In the genomic region with DNA sequence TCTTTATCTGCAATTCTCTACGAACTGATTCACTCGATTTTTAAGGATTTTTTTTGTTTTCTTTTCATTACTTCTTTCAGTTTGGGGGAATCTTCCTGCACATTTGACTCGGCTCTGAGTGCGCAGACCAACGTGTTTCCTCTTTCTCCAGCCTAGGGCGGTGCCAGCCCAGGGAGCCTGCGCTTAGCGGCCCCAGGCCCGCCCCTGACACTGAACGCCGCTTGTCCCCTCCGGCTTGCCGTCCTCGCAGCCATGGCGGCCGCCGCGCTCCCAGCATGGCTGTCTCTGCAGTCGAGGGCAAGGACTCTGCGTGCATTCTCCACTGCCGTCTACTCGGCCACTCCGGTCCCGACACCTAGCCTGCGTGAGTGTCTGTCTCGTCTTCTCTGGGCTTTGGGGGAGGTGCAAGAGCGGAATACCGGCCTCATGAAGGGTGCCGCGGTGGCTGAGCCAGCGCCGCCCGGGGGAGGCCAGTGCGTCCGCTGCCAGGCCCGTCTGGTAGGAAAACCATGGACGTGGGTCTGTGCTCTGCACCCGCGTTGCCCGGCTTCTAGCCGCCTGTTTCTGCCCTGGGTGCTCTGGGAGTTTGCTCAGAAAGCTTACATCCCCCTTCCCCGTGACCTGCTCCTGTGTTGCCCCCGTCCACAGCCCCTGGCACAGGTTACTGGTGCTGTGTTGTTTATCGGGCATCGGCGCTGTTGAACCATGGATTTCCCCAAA, we compare ENCODE assay signal across 8 cellular contexts. TPM values are rescaled to one million over a fixed set of nuclear protein-coding genes. Genes with fewer than 3 reads are reported as not detected.
A peak's percentile ranks its signal among the peaks of the same experiment; 100 is the strongest.
DNase-seq lines count a peak whose midpoint lies in the region; ATAC-seq and TF ChIP-seq lines count a peak whose summit lies in the region.

A gene (plus strand): TSS at position 241 of the 720 bp plus-strand sequence. CDS start 12 bp downstream, at position 253.

- H3K14ac ChIP-seq in IMR-90 (replicated peaks; ENCODE audit: low read depth, low read length) = peak within 1 kb of the TSS; percentile 99

- peak within 1 kb of the TSS; percentile 96 for H3K27ac Mint-ChIP-seq in activated T-cell treated with anti-CD3 and anti-CD28 coated beads, Interleukin-2, amount 50 U/mL, for 24 hours

- H4K8ac ChIP-seq in IMR-90 (ENCODE audit: low read depth in 2 of 2, low read length in 2 of 2) = peak within 1 kb of the TSS; percentile 84 to 98

- H2BK5ac ChIP-seq in IMR-90 (ENCODE audit: low read depth, low read length, poor library complexity, severe bottlenecking) = peak within 1 kb of the TSS; percentile 85

- H3K4me3 Mint-ChIP-seq in activated T-cell treated with anti-CD3 and anti-CD28 coated beads, Interleukin-2, amount 50 U/mL, for 24 hours = peak within 1 kb of the TSS; percentile 92

- dilution Hi-C loops in IMR-90 (cut with HindIII; ENCODE audit: low sequenced_read_pairs, unreplicated experiment) = no loop called here

- H2AFZ ChIP-seq in IMR-90 (replicated peaks; ENCODE audit: low read length, poor library complexity) = peak within 1 kb of the TSS; percentile 97

- no peak for TF ChIP-seq RAD21 in IMR-90 (IDR thresholded peaks at IDR 0.05; ENCODE audit: low read length)

- intact Hi-C loops in IMR-90 (cut with micrococcal nuclease) = no loop called here

- peaks cover 26% of the 10 kb centered on the region for H3K4me1 Mint-ChIP-seq in activated T-cell treated with anti-CD3 and anti-CD28 coated beads, Interleukin-2, amount 50 U/mL, for 24 hours (ENCODE audit: low read depth)

- H2AK5ac ChIP-seq in IMR-90 (ENCODE audit: low read depth, low read length) = peak within 1 kb of the TSS; percentile 72; the same call in 1 of the 2 replicates

- H4K91ac ChIP-seq in IMR-90 (ENCODE audit: insufficient read depth, low read depth, low read length) = peak within 1 kb of the TSS; percentile 98

- CTCF ChIA-PET in IMR-90 (lab: Yijun Ruan, JAX) = no interaction called here

- peak; percentile 79 for TF ChIP-seq POLR2A in IMR-90 (IDR thresholded peaks at IDR 0.05; ENCODE audit: low read depth, low read length)

- peak within 1 kb of the TSS; percentile 92 for H4K5ac ChIP-seq in IMR-90 (ENCODE audit: low read depth, low read length)

- ATAC-seq in GM21529 (IDR thresholded peaks at IDR 0.05; ENCODE audit: unreplicated experiment) = peak; percentile 98
- peak; percentile 98 for ATAC-seq in IMR-90 (ENCODE audit: low read depth)

- H3K23ac ChIP-seq in IMR-90 (ENCODE audit: low read depth, low read length) = peak within 1 kb of the TSS; percentile 96

- no peaks in the 10 kb centered on the region for H3K9me3 ChIP-seq in IMR-90 (ENCODE audit: control insufficient read depth, insufficient read depth, low read length)
- H3K9me3 ChIP-seq in esophagus (ENCODE audit: control insufficient read depth in 2 of 2, insufficient read depth in 1 of 2, low read depth in 1 of 2, low read length in 1 of 2) = no peaks in the 10 kb centered on the region
- no peaks in the 10 kb centered on the region for H3K9me3 ChIP-seq in muscle layer of duodenum (ENCODE audit: control insufficient read depth in 1 of 2, low read length in 2 of 2)

- H3K36me3 Mint-ChIP-seq in activated T-cell treated with anti-CD3 and anti-CD28 coated beads, Interleukin-2, amount 50 U/mL, for 24 hours (ENCODE audit: low read depth) = peaks cover 46% of the 10 kb centered on the region

- in situ Hi-C loops in IMR-90 (cut with MboI; ENCODE audit: low sequenced_read_pairs) = no loop called here

- H3K9me3 Mint-ChIP-seq in activated T-cell treated with anti-CD3 and anti-CD28 coated beads, Interleukin-2, amount 50 U/mL, for 24 hours = no peaks in the 10 kb centered on the region

- no peaks in the 10 kb centered on the region for H3K36me3 ChIP-seq in IMR-90 (ENCODE audit: control insufficient read depth, insufficient read depth, low read length)
- no peaks in the 10 kb centered on the region for H3K36me3 ChIP-seq in esophagus (ENCODE audit: control insufficient read depth in 2 of 2, insufficient read depth in 2 of 2, low read length in 1 of 2)
- H3K36me3 ChIP-seq in muscle layer of duodenum (ENCODE audit: control insufficient read depth in 1 of 2, insufficient read depth in 2 of 2, low read length in 2 of 2) = peaks cover 0 to 9% of the 10 kb centered on the region in 2 donors

- DNase-seq in DMS53 (lab: John Stamatoyannopoulos, UW) (peak; percentile 99), IMR-90 (peak; percentile 94)
- DNase-seq in activated T-cell treated with anti-CD3 and anti-CD28 coated beads, Interleukin-2, amount 50 U/mL, for 24 hours = peak; percentile 95
- DNase-seq in stimulated activated CD8-positive, alpha-beta memory T cell treated with anti-CD3 and anti-CD28 coated beads, Interleukin-7, amount 100 ng/mL, for 24 hours (ENCODE audit: low read depth) = peak; percentile 80

- H2BK120ac ChIP-seq in IMR-90 (ENCODE audit: low read depth, low read length) = peak within 1 kb of the TSS; percentile 63

- H3K27ac ChIP-seq in IMR-90 (ENCODE audit: insufficient read depth, low read length) = peak within 1 kb of the TSS; percentile 93
- peak within 1 kb of the TSS; percentile 80 to 81 for H3K27ac ChIP-seq in esophagus (ENCODE audit: low read depth in 2 of 2, low read length in 1 of 2)
- peak within 1 kb of the TSS; percentile 90 for H3K27ac ChIP-seq in muscle layer of duodenum (ENCODE audit: low read length)

- peaks cover 9% of the 10 kb centered on the region; the same call in 1 of the 2 replicates for H3K9me1 ChIP-seq in IMR-90 (ENCODE audit: insufficient read depth, low read length)

- peak within 1 kb of the TSS; percentile 87 for H3K4me2 ChIP-seq in IMR-90 (ENCODE audit: low read depth, low read length)

- TF ChIP-seq CTCF in IMR-90 (conservative IDR thresholded peaks at IDR 0.05; ENCODE audit: low read depth, low read length) = no peak

- peaks cover 15 to 43% of the 10 kb centered on the region in 2 experiments for H3K79me1 ChIP-seq in IMR-90 (ENCODE audit: low read depth in 1 of 2, low read length in 2 of 2)

- H3K56ac ChIP-seq in IMR-90 (ENCODE audit: extremely low read depth, insufficient read depth, low read length) = peak within 1 kb of the TSS; percentile 87

- peaks cover 12% of the 10 kb centered on the region; the same call in 1 of the 2 replicates for H4K20me1 ChIP-seq in IMR-90 (ENCODE audit: insufficient read depth, low read length)

- peaks cover 2% of the 10 kb centered on the region; the same call in 1 of the 2 replicates for H3K4me1 ChIP-seq in IMR-90 (ENCODE audit: control insufficient read depth, insufficient read depth, low read length)
- H3K4me1 ChIP-seq in esophagus (ENCODE audit: control insufficient read depth in 2 of 2, insufficient read depth in 2 of 2, low read length in 1 of 2) = peaks cover 0 to 6% of the 10 kb centered on the region in 2 donors
- H3K4me1 ChIP-seq in muscle layer of duodenum (ENCODE audit: control insufficient read depth in 1 of 2, insufficient read depth in 2 of 2, low read length in 2 of 2) = peaks cover 8 to 19% of the 10 kb centered on the region in 2 donors

- no peaks in the 10 kb centered on the region for H3K27me3 Mint-ChIP-seq in activated T-cell treated with anti-CD3 and anti-CD28 coated beads, Interleukin-2, amount 50 U/mL, for 24 hours

- H3K4me3 ChIP-seq in IMR-90 (ENCODE audit: insufficient read depth, low read depth, low read length) (peak within 1 kb of the TSS; percentile 74), esophagus (ENCODE audit: low read depth in 1 of 2, low read length in 2 of 2) (peak within 1 kb of the TSS; percentile 85 to 93), muscle layer of duodenum (ENCODE audit: low read depth in 1 of 2, low read length in 2 of 2) (peak within 1 kb of the TSS; percentile 100)

- H2AK9ac ChIP-seq in IMR-90 (replicated peaks; ENCODE audit: low read depth, low read length, poor library complexity) = peak within 1 kb of the TSS; percentile 93

- peak within 1 kb of the TSS; percentile 88 for H3K18ac ChIP-seq in IMR-90 (ENCODE audit: low read depth, low read length)

- no peaks in the 10 kb centered on the region for H3K27me3 ChIP-seq in IMR-90 (ENCODE audit: control insufficient read depth, insufficient read depth, low read length)
- no peaks in the 10 kb centered on the region for H3K27me3 ChIP-seq in esophagus (ENCODE audit: control insufficient read depth in 1 of 2, insufficient read depth in 2 of 2, low read length in 2 of 2)
- no peaks in the 10 kb centered on the region for H3K27me3 ChIP-seq in muscle layer of duodenum (ENCODE audit: low read depth, low read length)

- 0% methylated on average over 21 of the region's 46 CpGs; no CpG with 5 or more reads in 1 of the 2 experiments for WGBS in IMR-90 (ENCODE audit: extremely low coverage in 2 of 2, insufficient read length in 1 of 2), 2 experiments
- 0 to 1% methylated on average over 46 of the region's 46 CpGs for WGBS in esophagus, 2 donors

- H3K4ac ChIP-seq in IMR-90 (ENCODE audit: low read depth, low read length) = peak within 1 kb of the TSS; percentile 95

- POLR2A ChIA-PET in IMR-90 (lab: Charles Lee; ENCODE audit: unreplicated experiment) = no interaction called here

- H2BK20ac ChIP-seq in IMR-90 (ENCODE audit: low read depth, low read length) = no peak within 1 kb of the TSS

- peak within 1 kb of the TSS; percentile 94 for H3K9ac ChIP-seq in IMR-90 (ENCODE audit: low read depth, low read length)

- peak within 1 kb of the TSS; percentile 79; the same call in 2 of the 3 replicates for H2BK15ac ChIP-seq in IMR-90 (ENCODE audit: low read depth, low read length)

- no TSS peak for BruUV-seq in IMR-90 (replicated peaks; lab: Mats Ljungman, UMichigan)

TF ChIP-seq in IMR-90, 13 proteins besides CTCF, POLR2A, EP300 and RAD21 (continues in another document):
- no peak for TF ChIP-seq RCOR1 (IDR thresholded peaks at IDR 0.05; ENCODE audit: insufficient replicate concordance, low read length)
- TF ChIP-seq RFX5 (IDR thresholded peaks at IDR 0.05; ENCODE audit: low read depth, low read length) = no peak

TF ChIP-seq in PFSK-1, 5 proteins besides CTCF, POLR2A, EP300 and RAD21 (continues in another document):
- TF ChIP-seq POLR2AphosphoS5 (IDR thresholded peaks at IDR 0.05; ENCODE audit: low read depth, low read length) (peak; percentile 93), FOXP2 (optimal IDR thresholded peaks at IDR 0.05; ENCODE audit: borderline replicate concordance, extremely low read depth, extremely low read length, insufficient read depth) (peak; percentile 70)

RNA-seq across cellular contexts. Expression of the gene that starts here (rescaled TPM):
- 27.4 and 46.9 TPM in 2 replicates for total RNA-seq in IMR-90 (2012; rRNA removed)
- 35.6 and 40.1 TPM in 2 replicates for polyA plus RNA-seq in IMR-90 (2012; rRNA removed)
- 8.1 and 11.7 TPM in 2 replicates for polyA plus RNA-seq in IMR-90 (2012; cell fraction: cytosol; rRNA removed)
- 2.8 and 12.5 TPM in 2 replicates for polyA plus RNA-seq in IMR-90 (2012; cell fraction: nucleus; rRNA removed; ENCODE audit: low replicate concordance)
- polyA plus RNA-seq in PFSK-1 (2012; ENCODE audit: insufficient read length, low read depth) = 126 TPM
- 10 to 100 TPM; 17.8 to 35.3 TPM for polyA plus RNA-seq in esophagus

Comparison
In these comparisons a context has a peak if more than half of its experiments do, and no peak if none do; other contexts are left out.
1. Peak in every context shown above with its lines: DNase-seq, ATAC-seq, H3K4me3 ChIP-seq and H3K27ac ChIP-seq.